21 cellular contexts compared by ENCODE assay signal in the genomic region with DNA sequence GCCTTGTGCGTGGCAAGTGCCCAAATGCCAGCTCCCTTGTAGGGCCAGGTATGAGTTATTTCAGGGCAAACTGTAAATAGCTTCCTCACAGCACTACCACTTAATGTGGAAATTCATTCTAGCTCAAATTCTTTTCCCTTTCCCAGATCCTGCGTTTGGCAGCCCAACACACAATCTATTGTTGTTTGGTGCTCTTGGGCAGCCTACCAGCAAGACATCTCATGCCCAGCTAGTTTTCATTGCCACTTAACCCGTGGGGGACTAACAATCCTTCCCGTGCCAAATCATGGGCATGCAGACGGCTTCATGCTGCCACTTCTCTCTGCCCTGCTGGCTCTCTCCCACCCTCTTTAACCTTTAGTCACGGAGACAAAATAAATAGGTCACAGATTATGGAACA.
DNase-seq lines count a peak whose midpoint lies in the region; ATAC-seq, FAIRE-seq and TF ChIP-seq lines count a peak whose summit lies in the region.
"Had no signal": no experiment of that assay in that cellular context is flagged by ENCODE, and none has a peak within 500 bp of the region (broad histone marks: within the 10 kb centered on the region; RNA-seq: fewer than 3 reads in every experiment).

No MANE protein-coding gene starts in this region.

- H3K9me3 Mint-ChIP-seq in GM23338: peaks cover 24% of the 10 kb centered on the region

- H3K36me3 Mint-ChIP-seq in GM23338 (ENCODE audit: low read depth): peaks cover 24% of the 10 kb centered on the region
- H3K36me3 Mint-ChIP-seq: activated naive CD8-positive, alpha-beta T cell treated with anti-CD3 and anti-CD28 coated beads for 36 hours had no signal

- CTCF ChIA-PET in H1 (lab: Charles Lee; ENCODE audit: partially characterized antibody): no interaction called here

- H3K56ac ChIP-seq in H1 (replicated peaks; ENCODE audit: insufficient read length, low read depth, low read length): no peak overlapping the region

- no peak overlapping the region for H2BK12ac ChIP-seq in H1 (ENCODE audit: low read depth, low read length)

- H4K8ac ChIP-seq in H1 (ENCODE audit: extremely low read depth, insufficient read depth, low read length): no peak overlapping the region

- no peak for FAIRE-seq in H1 (lab: Jason Lieb, UNC)
- FAIRE-seq: G401.6, GM12878, HepG2 had no signal

- H3K9me2 ChIP-seq in GM23338 (ENCODE audit: insufficient read depth): no peaks in the 10 kb centered on the region

- H4K5ac ChIP-seq in H1 (ENCODE audit: insufficient read length, low read depth, low read length): no peak overlapping the region

- no peak for TF ChIP-seq EP300 in H1 (IDR thresholded peaks at IDR 0.05; ENCODE audit: borderline replicate concordance in 1 of 2, low read depth in 2 of 2, low read length in 2 of 2)

- intact Hi-C loops in posterior vena cava (cut with DNase I) (no loop called here), prostate gland (cut with DNase I) (no loop called here)

- 0 out of 2 replicates have a peak overlapping the region, but pooled peaks have one; percentile 18 for H2AFZ ChIP-seq in GM23338
- peak overlapping the region; percentile 70; the same call in 1 of the 2 replicates for H2AFZ ChIP-seq in H1 (ENCODE audit: low read length)

- POLR2A ChIA-PET in H1 (lab: Charles Lee; ENCODE audit: partially characterized antibody): no interaction called here

- H3K9ac ChIP-seq in H1 (replicated peaks in 1 of 4; ENCODE audit: extremely low read depth in 1 of 4, low read depth in 3 of 4, low read length in 3 of 4): no peak overlapping the region

- no peak overlapping the region for H2BK120ac ChIP-seq in H1 (replicated peaks; ENCODE audit: low read depth, low read length)

- no peak for TF ChIP-seq RAD21 in H1 (IDR thresholded peaks at IDR 0.05 in 1 of 2, conservative IDR thresholded peaks at IDR 0.05 in 1 of 2; ENCODE audit: low read depth in 2 of 2, low read length in 2 of 2)

- no peak overlapping the region for H3K14ac ChIP-seq in H1 (ENCODE audit: insufficient read length)

- H3K27me3 Mint-ChIP-seq in GM23338 (ENCODE audit: insufficient read depth, low read depth, poor library complexity): no peaks in the 10 kb centered on the region
- H3K27me3 Mint-ChIP-seq: activated CD4-positive, alpha-beta memory T cell treated with anti-CD3 and anti-CD28 coated beads, Interleukin-2, amount 10 ng/mL, durations not matched to agents 7 days and 5 days; activated naive CD8-positive, alpha-beta T cell treated with anti-CD3 and anti-CD28 coated beads for 36 hours; central memory CD8-positive, alpha-beta T cell; effector memory CD8-positive, alpha-beta T cell had no signal

- H3K18ac ChIP-seq in H1 (ENCODE audit: extremely low read depth, low read length): no peak overlapping the region

- H3K36me3 ChIP-seq in GM23338 (ENCODE audit: insufficient read depth): no peaks in the 10 kb centered on the region
- no peaks in the 10 kb centered on the region for H3K36me3 ChIP-seq in H1 (ENCODE audit: control insufficient read depth in 2 of 4, insufficient read depth in 4 of 4, low read length in 3 of 4)
- H3K36me3 ChIP-seq in prostate gland: no peaks in the 10 kb centered on the region
- H3K36me3 ChIP-seq in H7 (replicated peaks; ENCODE audit: control insufficient read depth, insufficient read depth, low read length): no peaks in the 10 kb centered on the region

- DNase-seq in GM23338 (ENCODE audit: low spot score) (no peak), NCI-H446 (lab: John Stamatoyannopoulos, UW) (peak; percentile 47 to 58), H1 (ENCODE audit: low read depth in 1 of 2, low spot score in 2 of 2) (no peak), posterior vena cava (ENCODE audit: low spot score) (peak; percentile 22), prostate gland (ENCODE audit: low spot score) (no peak), NCI-H146 (lab: John Stamatoyannopoulos, UW) (no peak), cortex of kidney (lab: John Stamatoyannopoulos, UW) (no peak), H7 (no peak)
- DNase-seq: activated CD4-positive, alpha-beta memory T cell treated with anti-CD3 and anti-CD28 coated beads, Interleukin-2, amount 10 ng/mL, durations not matched to agents 7 days and 5 days; activated naive CD8-positive, alpha-beta T cell treated with anti-CD3 and anti-CD28 coated beads for 36 hours; activated T-cell treated with anti-CD3 and anti-CD28 coated beads, Interleukin-2, amount 50 U/mL, for 4 hours; COR-L47; effector memory CD8-positive, alpha-beta T cell; kidney glomerular epithelial cell; NCI-H2107; RPMI8226; stimulated activated CD4-positive, alpha-beta T cell treated with anti-CD3 and anti-CD28 coated beads, Interleukin-2, amount 100 ng/mL, for 24 hours had no signal

- H3K27ac ChIP-seq in GM23338 (ENCODE audit: low read depth) (no peak overlapping the region), H1 (ENCODE audit: low read depth, low read length) (no peak overlapping the region), prostate gland (no peak overlapping the region)

- H3K27me3 ChIP-seq in GM23338 (ENCODE audit: insufficient read depth) (no peaks in the 10 kb centered on the region), H1 (replicated peaks in 1 of 4; ENCODE audit: control insufficient read depth in 3 of 4, extremely low read depth in 1 of 4, insufficient read depth in 3 of 4, low read length in 3 of 4) (no peaks in the 10 kb centered on the region), prostate gland (replicated peaks; ENCODE audit: insufficient read depth) (no peaks in the 10 kb centered on the region), H7 (ENCODE audit: control insufficient read depth, insufficient read depth, low read length) (no peaks in the 10 kb centered on the region)

- H3K9me3 ChIP-seq in H1 (ENCODE audit: insufficient read depth in 2 of 2, low read depth in 1 of 2, low read length in 1 of 2) (peaks cover 6 to 18% of the 10 kb centered on the region in 2 experiments; a peak in 2 of 4 replicates), prostate gland (no peaks in the 10 kb centered on the region)

- H3K4me1 ChIP-seq in GM23338 (ENCODE audit: insufficient read depth): no peaks in the 10 kb centered on the region
- no peaks in the 10 kb centered on the region for H3K4me1 ChIP-seq in H1 (replicated peaks in 1 of 4; ENCODE audit: control insufficient read depth in 3 of 4, insufficient read depth in 4 of 4, low read length in 3 of 4)
- H3K4me1 ChIP-seq in prostate gland (replicated peaks): no peaks in the 10 kb centered on the region

- no peak overlapping the region for H4K91ac ChIP-seq in H1 (replicated peaks; ENCODE audit: insufficient read length, low read length)

- no peaks in the 10 kb centered on the region for H3K4me1 Mint-ChIP-seq in GM23338
- H3K4me1 Mint-ChIP-seq: activated CD4-positive, alpha-beta memory T cell treated with anti-CD3 and anti-CD28 coated beads, Interleukin-2, amount 10 ng/mL, durations not matched to agents 7 days and 5 days; activated naive CD8-positive, alpha-beta T cell treated with anti-CD3 and anti-CD28 coated beads for 36 hours; central memory CD8-positive, alpha-beta T cell had no signal

- TF ChIP-seq POLR2A in H1 (IDR thresholded peaks at IDR 0.05; ENCODE audit: control extremely low read depth in 1 of 2, low read depth in 2 of 2, low read length in 2 of 2) (no peak), prostate gland (IDR thresholded peaks at IDR 0.05) (no peak)

- no peak overlapping the region for H3K4me3 Mint-ChIP-seq in GM23338
- H3K4me3 Mint-ChIP-seq: activated CD4-positive, alpha-beta memory T cell treated with anti-CD3 and anti-CD28 coated beads, Interleukin-2, amount 10 ng/mL, durations not matched to agents 7 days and 5 days; activated naive CD8-positive, alpha-beta T cell treated with anti-CD3 and anti-CD28 coated beads for 36 hours; activated T-cell treated with anti-CD3 and anti-CD28 coated beads, Interleukin-2, amount 50 U/mL, for 4 hours; central memory CD8-positive, alpha-beta T cell; effector memory CD8-positive, alpha-beta T cell had no signal

- H3K4ac ChIP-seq in H1 (replicated peaks; ENCODE audit: insufficient read length, low read depth, low read length): no peak overlapping the region

- no peaks in the 10 kb centered on the region for H3K79me1 ChIP-seq in H1 (ENCODE audit: low read depth, low read length)

- no peak overlapping the region for H3K27ac Mint-ChIP-seq in GM23338
- H3K27ac Mint-ChIP-seq: activated CD4-positive, alpha-beta memory T cell treated with anti-CD3 and anti-CD28 coated beads, Interleukin-2, amount 10 ng/mL, durations not matched to agents 7 days and 5 days; activated naive CD8-positive, alpha-beta T cell treated with anti-CD3 and anti-CD28 coated beads for 36 hours; effector memory CD8-positive, alpha-beta T cell had no signal

- H3K79me2 ChIP-seq in GM23338 (replicated peaks; ENCODE audit: insufficient read depth) (no peaks in the 10 kb centered on the region), H1 (ENCODE audit: control insufficient read depth in 1 of 2, insufficient read depth in 2 of 2, low read length in 2 of 2) (no peaks in the 10 kb centered on the region)

- no peak overlapping the region for H3K4me3 ChIP-seq in GM23338
- no peak overlapping the region for H3K4me3 ChIP-seq in H1 (ENCODE audit: extremely low read depth in 1 of 4, insufficient read depth in 2 of 4, low read depth in 3 of 4, low read length in 4 of 4)
- H3K4me3 ChIP-seq in prostate gland: no peak overlapping the region
- H3K4me3 ChIP-seq in H7 (ENCODE audit: insufficient read depth, low read depth, low read length): no peak overlapping the region
- H3K4me3 ChIP-seq: GM12878 had no signal

- TF ChIP-seq CTCF in GM23338 (conservative IDR thresholded peaks at IDR 0.05; ENCODE audit: low read depth in 2 of 2) (no peak), H1 (IDR thresholded peaks at IDR 0.05; ENCODE audit: control extremely low read depth in 1 of 3, insufficient read depth in 1 of 3, low read depth in 1 of 3, low read length in 3 of 3) (no peak), prostate gland (IDR thresholded peaks at IDR 0.05) (no peak)

- H3F3A ChIP-seq in GM23338 (replicated peaks; ENCODE audit: low read depth): no peaks in the 10 kb centered on the region

- 92% methylated on average over 6 of the region's 6 CpGs; no CpG with 5 or more reads in 1 of the 2 experiments for WGBS in H1 (ENCODE audit: extremely low coverage in 1 of 2, insufficient coverage in 1 of 2, insufficient read length in 1 of 2, insufficient replicate concordance in 2 of 2, low coverage in 1 of 2, low lambda C conversion rate in 2 of 2, missing lambda C conversion rate in 1 of 2), 2 experiments
- WGBS in prostate gland: 36% methylated on average over 6 of the region's 6 CpGs

- H2BK20ac ChIP-seq in H1 (ENCODE audit: low read length): no peak overlapping the region

- no peak overlapping the region for H2BK5ac ChIP-seq in H1 (ENCODE audit: low read depth, low read length)

- no peaks in the 10 kb centered on the region for H3K23me2 ChIP-seq in H1 (ENCODE audit: low read depth, low read length)

- ATAC-seq in GM23338: no peak
- ATAC-seq: activated T-cell treated with anti-CD3 and anti-CD28 coated beads, Interleukin-2, amount 50 U/mL, for 4 hours; effector memory CD8-positive, alpha-beta T cell; GM12878; HepG2 had no signal

- H3K23ac ChIP-seq in H1 (ENCODE audit: insufficient read length): no peak overlapping the region

- H3K4me2 ChIP-seq in GM23338 (no peak overlapping the region), H1 (ENCODE audit: insufficient read depth in 1 of 2, low read depth in 2 of 2, low read length in 2 of 2) (no peak overlapping the region)

- no peak overlapping the region for H2AK5ac ChIP-seq in H1 (ENCODE audit: low read depth, low read length)

- no peak overlapping the region for H2BK15ac ChIP-seq in H1 (ENCODE audit: low read length)

- H4K20me1 ChIP-seq in GM23338 (replicated peaks; ENCODE audit: insufficient read depth): no peaks in the 10 kb centered on the region
- H4K20me1 ChIP-seq in H1 (replicated peaks in 1 of 2; ENCODE audit: control insufficient read depth in 1 of 2, insufficient read depth in 2 of 2, low read length in 2 of 2): no peaks in the 10 kb centered on the region

Comparison
In these comparisons a context has a peak if more than half of its experiments do, and no peak if none do; other contexts are left out.
1. DNase-seq: peak in NCI-H446 (2 of 2) and posterior vena cava (single experiment); none in GM23338 (single experiment), H1 (0 of 2), prostate gland (single experiment), NCI-H146 (single experiment), cortex of kidney (single experiment) and H7 (single experiment).